1 cellular context compared by ENCODE assay signal in genomic region chr3:66220602-66221377, GRCh38.
TF ChIP-seq lines count a peak whose summit lies in the region.

Gene SLC25A26 (plus strand): TSS chr3:66221001. CDS start chr3:66221095, 94 bp downstream.

TF ChIP-seq in HepG2, 621 proteins besides CTCF, POLR2A, EP300 and RAD21 (continued from another document and continues in another):
- TF ChIP-seq PRDM4 (CRISPR knock-in tag; IDR thresholded peaks at IDR 0.05; ENCODE audit: borderline replicate concordance): no peak
- TF ChIP-seq HNF1A (IDR thresholded peaks at IDR 0.05; ENCODE audit: low read depth): no peak
- TF ChIP-seq HNF1A (CRISPR knock-in tag; IDR thresholded peaks at IDR 0.05; ENCODE audit: borderline replicate concordance): no peak
- no peak for TF ChIP-seq ZSCAN12 (CRISPR knock-in tag; IDR thresholded peaks at IDR 0.05)
- TF ChIP-seq ZNF674 (CRISPR knock-in tag; IDR thresholded peaks at IDR 0.05; ENCODE audit: low read depth): no peak
- no peak for TF ChIP-seq ZMAT5 (CRISPR knock-in tag; IDR thresholded peaks at IDR 0.05; ENCODE audit: borderline replicate concordance, low read depth)
- peak; percentile 89 for TF ChIP-seq ZNF225 (CRISPR knock-in tag; IDR thresholded peaks at IDR 0.05)
- TF ChIP-seq ZNF660 (CRISPR knock-in tag; IDR thresholded peaks at IDR 0.05; ENCODE audit: borderline replicate concordance, low read depth): no peak
- TF ChIP-seq ZNF546 (CRISPR knock-in tag; conservative IDR thresholded peaks at IDR 0.05): no peak
- TF ChIP-seq ZNF883 (CRISPR knock-in tag; IDR thresholded peaks at IDR 0.05; ENCODE audit: not compliant biosample characterization): peak; percentile 61
- TF ChIP-seq ZFAT (CRISPR knock-in tag; conservative IDR thresholded peaks at IDR 0.05): no peak
- TF ChIP-seq ZBTB10 (CRISPR knock-in tag; IDR thresholded peaks at IDR 0.05; ENCODE audit: borderline replicate concordance): no peak
- TF ChIP-seq PAXIP1 (CRISPR knock-in tag; conservative IDR thresholded peaks at IDR 0.05): peak; percentile 52; the same call in 1 of the 2 replicates
- TF ChIP-seq CEBPB (IDR thresholded peaks at IDR 0.05; ENCODE audit: borderline replicate concordance, low read depth, low read length): no peak
- TF ChIP-seq AHDC1 (CRISPR knock-in tag; IDR thresholded peaks at IDR 0.05; ENCODE audit: borderline replicate concordance): peak; percentile 61; the same call in 1 of the 2 replicates
- peak; percentile 33; the same call in 1 of the 2 replicates for TF ChIP-seq FOXO1 (CRISPR knock-in tag; IDR thresholded peaks at IDR 0.05)
- TF ChIP-seq KDM3A (CRISPR knock-in tag; IDR thresholded peaks at IDR 0.05; ENCODE audit: low read depth): no peak; the same call in 1 of the 2 replicates
- TF ChIP-seq ZSCAN25 (CRISPR knock-in tag; IDR thresholded peaks at IDR 0.05): no peak
- TF ChIP-seq ZNF724P (CRISPR knock-in tag; IDR thresholded peaks at IDR 0.05; ENCODE audit: borderline replicate concordance): peak; percentile 81; the same call in 1 of the 2 replicates
- peak; percentile 95 for TF ChIP-seq POGZ (CRISPR knock-in tag; IDR thresholded peaks at IDR 0.05)
- TF ChIP-seq MBNL3 (CRISPR knock-in tag; conservative IDR thresholded peaks at IDR 0.05): no peak
- no peak for TF ChIP-seq RBM22 (optimal IDR thresholded peaks at IDR 0.05; ENCODE audit: low read length)
- 0 out of 2 replicates have a peak, but pooled peaks have one; percentile 45 for TF ChIP-seq SNAI1 (CRISPR knock-in tag; IDR thresholded peaks at IDR 0.05; ENCODE audit: borderline replicate concordance)
- TF ChIP-seq HOXD1 (CRISPR knock-in tag; IDR thresholded peaks at IDR 0.05): no peak
- no peak; the same call in 1 of the 2 replicates for TF ChIP-seq NFYC (CRISPR knock-in tag; IDR thresholded peaks at IDR 0.05)
- TF ChIP-seq DMTF1 (CRISPR knock-in tag; IDR thresholded peaks at IDR 0.05): no peak
- no peak for TF ChIP-seq ZNF564 (CRISPR knock-in tag; IDR thresholded peaks at IDR 0.05)
- no peak for TF ChIP-seq HIC2 (CRISPR knock-in tag; IDR thresholded peaks at IDR 0.05; ENCODE audit: low read depth)
- TF ChIP-seq KMT2A (CRISPR knock-in tag; IDR thresholded peaks at IDR 0.05): peak; percentile 94
